Comparison of ENCODE assay signal across 21 cellular contexts in genomic region chr16:86718118-86718517, GRCh38.
A peak's percentile ranks its signal among the peaks of the same experiment; 100 is the strongest.
DNase-seq lines count a peak whose midpoint lies in the region; ATAC-seq, FAIRE-seq and TF ChIP-seq lines count a peak whose summit lies in the region.
"Had no signal": no experiment of that assay in that cellular context is flagged by ENCODE, and none has a peak within 500 bp of the region (broad histone marks: within the 10 kb centered on the region; RNA-seq: fewer than 3 reads in every experiment).

No MANE protein-coding gene starts in this region.

- DNase-seq in ELF-1 (ENCODE audit: low read depth, low spot score) (peak; percentile 33), GM23338 (ENCODE audit: low spot score) (no peak), GM12878 (ENCODE audit: low read depth, low spot score) (peak; percentile 3), keratinocyte (ENCODE audit: low read depth, low spot score) (no peak), NCI-H69 (lab: John Stamatoyannopoulos, UW) (no peak), NCI-H2081 (lab: John Stamatoyannopoulos, UW) (no peak), NCI-H526 treated with DMSO at 0.1 percent for 48 hours (lab: John Stamatoyannopoulos, UW) (no peak)
- DNase-seq: activated CD4-positive, CD25-positive, alpha-beta regulatory T cell; activated effector memory CD4-positive, alpha-beta T cell treated with Interleukin-2 at 50 U/mL for 16 hours; caudate nucleus; DND-41; GM23248; lower lobe of right lung; NCI-H1092; NCI-H510A; SIG-M5; stimulated activated naive CD4-positive, alpha-beta T cell treated with Interleukin-2 at 50 U/mL for 16 hours; transverse colon had no signal

- no peaks in the 10 kb centered on the region for H3K9me2 ChIP-seq in GM23338 (ENCODE audit: insufficient read depth)

- H3K9me1 ChIP-seq in keratinocyte (ENCODE audit: control insufficient read depth, extremely low read depth, insufficient read depth, low read length): no peaks in the 10 kb centered on the region

- dilution Hi-C loops in keratinocyte (cut with MboI; ENCODE audit: extremely low pct_ligation_motif_present, low sequenced_read_pairs): no loop called here

- H3K4me2 ChIP-seq in GM23338 (no peak overlapping the region), GM12878 (ENCODE audit: control insufficient read depth, insufficient read depth) (no peak overlapping the region), keratinocyte (ENCODE audit: control insufficient read depth, extremely low read depth, insufficient read depth, low read depth, low read length) (peak overlapping the region; percentile 13)

- intact Hi-C loops in GM12878 (cut with micrococcal nuclease; ENCODE audit: unreplicated experiment): no loop called here

- H3K4me3 ChIP-seq in GM23338: no peak overlapping the region
- H3K4me3 ChIP-seq in GM12878: no peak overlapping the region
- no peak overlapping the region for H3K4me3 ChIP-seq in keratinocyte (ENCODE audit: control insufficient read depth in 2 of 3, extremely low read depth in 1 of 3, insufficient read depth in 2 of 3, low read depth in 1 of 3, low read length in 3 of 3)
- H3K4me3 ChIP-seq: GM23248, lower lobe of right lung, transverse colon had no signal

- BruUV-seq in GM12878 (replicated peaks; lab: Mats Ljungman, UMichigan): no TSS peak

- no peak for FAIRE-seq in GM12878 (lab: Jason Lieb, UNC)
- peak; percentile 32 for FAIRE-seq in keratinocyte (lab: Jason Lieb, UNC)

- H3K4me1 Mint-ChIP-seq in GM23338: peaks cover 31% of the 10 kb centered on the region

- in situ Hi-C loops in GM12878 (cut with MboI): no loop called here

- H3K4me3 Mint-ChIP-seq in GM23338: no peak overlapping the region
- H3K4me3 Mint-ChIP-seq: T-helper 1 cell treated with Interleukin-12 subunit alpha and Interleukin-12 subunit beta and Interleukin-4 antibody, amounts not matched to agents 30 μg/mL and 1 μg/mL, for 36 hours had no signal

- CTCF ChIA-PET in GM12878 (lab: Yijun Ruan, JAX): interaction anchor here (0.6 to 1.4 kb wide), 3 partner anchors 9 to 154 kb away, joined by 3 to 4 read pairs (median 4); no protein-coding TSS in a partner anchor

- peaks cover 5% of the 10 kb centered on the region for H3K27me3 Mint-ChIP-seq in GM23338 (ENCODE audit: insufficient read depth, low read depth, poor library complexity)

- H3K4me1 ChIP-seq in GM23338 (ENCODE audit: insufficient read depth) (peaks cover 9% of the 10 kb centered on the region; the same call in 1 of the 2 replicates), GM12878 (ENCODE audit: control insufficient read depth, insufficient read depth, low read length) (no peaks in the 10 kb centered on the region), keratinocyte (ENCODE audit: control insufficient read depth, extremely low read depth, insufficient read depth, low read length) (no peaks in the 10 kb centered on the region)
- H3K4me1 ChIP-seq: lower lobe of right lung, transverse colon had no signal

- SMC1A ChIA-PET in GM12878 (lab: Charles Lee; ENCODE audit: uncharacterized antibody, unreplicated experiment): interaction anchor here (0.5 to 1.7 kb wide), 3 partner anchors 53 to 563 kb away, joined by 3 to 6 read pairs (median 3); no protein-coding TSS in a partner anchor

- no peaks in the 10 kb centered on the region for H3F3A ChIP-seq in GM23338 (replicated peaks; ENCODE audit: low read depth)

- ATAC-seq in GM23338: peak; percentile 63
- ATAC-seq in GM12878: peak; percentile 68
- no peak for ATAC-seq in GM18868 (IDR thresholded peaks at IDR 0.05; ENCODE audit: unreplicated experiment)
- ATAC-seq: sciatic nerve had no signal

- H3K27ac Mint-ChIP-seq in GM23338: no peak overlapping the region

- RAD21 ChIA-PET in GM12878 (lab: Charles Lee; ENCODE audit: unreplicated experiment): interaction anchor here (0.9 to 2.7 kb wide), 2 partner anchors 51 to 54 kb away, joined by 3 to 11 read pairs; no protein-coding TSS in a partner anchor

- no peak for TF ChIP-seq POLR2A in GM12878 (IDR thresholded peaks at IDR 0.05; ENCODE audit: low read depth, low read length)

- H3K9me3 ChIP-seq in GM12878 (replicated peaks; ENCODE audit: control insufficient read depth, insufficient read depth, low read length) (no peaks in the 10 kb centered on the region), keratinocyte (ENCODE audit: control insufficient read depth, low read depth, low read length) (no peaks in the 10 kb centered on the region)
- H3K9me3 ChIP-seq: lower lobe of right lung, transverse colon had no signal

- 0 out of 2 replicates have a peak overlapping the region, but pooled peaks have one; percentile 63 for H2AFZ ChIP-seq in GM23338
- H2AFZ ChIP-seq in GM12878 (ENCODE audit: control insufficient read depth, low read depth, low read length): no peak overlapping the region
- peak overlapping the region; percentile 23 for H2AFZ ChIP-seq in keratinocyte (ENCODE audit: control insufficient read depth, low read length)
- H2AFZ ChIP-seq: GM23248 had no signal

- H3K36me3 Mint-ChIP-seq in GM23338 (ENCODE audit: low read depth): no peaks in the 10 kb centered on the region

- 10% methylated on average over 9 of the region's 9 CpGs for WGBS in GM12878 (ENCODE audit: insufficient coverage, insufficient replicate concordance, low lambda C conversion rate, missing lambda C conversion rate)

- POLR2A ChIA-PET in GM12878 (lab: Charles Lee): no interaction called here

- TF ChIP-seq CTCF in GM23338 (conservative IDR thresholded peaks at IDR 0.05; ENCODE audit: low read depth in 2 of 2) (no peak), GM12878 (IDR thresholded peaks at IDR 0.05 in 2 of 3, conservative IDR thresholded peaks at IDR 0.05 in 1 of 3; ENCODE audit: control insufficient read depth in 2 of 3, extremely low read depth in 1 of 3, insufficient read depth in 1 of 3, low read depth in 3 of 3, low read length in 3 of 3) (no peak), keratinocyte (optimal IDR thresholded peaks at IDR 0.05 in 1 of 3, IDR thresholded peaks at IDR 0.05 in 1 of 3, conservative IDR thresholded peaks at IDR 0.05 in 1 of 3; ENCODE audit: extremely low read depth in 1 of 3, insufficient read depth in 2 of 3, low read length in 3 of 3) (no peak)

- no peaks in the 10 kb centered on the region for H3K79me2 ChIP-seq in GM23338 (replicated peaks; ENCODE audit: insufficient read depth)
- no peaks in the 10 kb centered on the region for H3K79me2 ChIP-seq in GM12878 (ENCODE audit: control insufficient read depth, insufficient read depth, low read length)
- no peaks in the 10 kb centered on the region for H3K79me2 ChIP-seq in keratinocyte (ENCODE audit: control insufficient read depth, insufficient read depth, low read length)

- H3K27me3 ChIP-seq in GM23338 (ENCODE audit: insufficient read depth): no peaks in the 10 kb centered on the region
- H3K27me3 ChIP-seq in GM12878 (replicated peaks in 1 of 2; ENCODE audit: control insufficient read depth in 2 of 2, insufficient read depth in 2 of 2, low read length in 1 of 2): no peaks in the 10 kb centered on the region
- H3K27me3 ChIP-seq in keratinocyte (ENCODE audit: control insufficient read depth, extremely low read depth, insufficient read depth, low read length): no peaks in the 10 kb centered on the region
- H3K27me3 ChIP-seq: transverse colon had no signal

- TF ChIP-seq EP300 in GM12878 (IDR thresholded peaks at IDR 0.05; ENCODE audit: borderline replicate concordance in 1 of 2, control insufficient read depth in 1 of 2, low read depth in 2 of 2, low read length in 2 of 2): no peak

- no peak overlapping the region for H3K9ac ChIP-seq in GM12878 (ENCODE audit: control insufficient read depth, insufficient read depth, low read length)
- H3K9ac ChIP-seq in keratinocyte (ENCODE audit: control insufficient read depth, extremely low read depth, insufficient read depth, low read length): no peak overlapping the region
- H3K9ac ChIP-seq: GM23248 had no signal

- no peak for TF ChIP-seq RAD21 in GM12878 (IDR thresholded peaks at IDR 0.05; ENCODE audit: insufficient read depth, low read depth, low read length)

- no peak overlapping the region for H3K27ac ChIP-seq in GM23338 (ENCODE audit: low read depth)
- no peak overlapping the region for H3K27ac ChIP-seq in GM12878 (ENCODE audit: control insufficient read depth, insufficient read depth)
- H3K27ac ChIP-seq in keratinocyte (ENCODE audit: control insufficient read depth, insufficient read depth, low read length): no peak overlapping the region
- H3K27ac ChIP-seq: GM23248, lower lobe of right lung, transverse colon had no signal

- H4K20me1 ChIP-seq in GM23338 (replicated peaks; ENCODE audit: insufficient read depth): no peaks in the 10 kb centered on the region
- no peaks in the 10 kb centered on the region for H4K20me1 ChIP-seq in GM12878 (ENCODE audit: control insufficient read depth, insufficient read depth)
- H4K20me1 ChIP-seq in keratinocyte (ENCODE audit: control insufficient read depth, extremely low read depth, insufficient read depth, low read length): no peaks in the 10 kb centered on the region

- H3K36me3 ChIP-seq in GM23338 (ENCODE audit: insufficient read depth) (no peaks in the 10 kb centered on the region), GM12878 (ENCODE audit: control insufficient read depth in 2 of 2, insufficient read depth in 2 of 2, low read length in 1 of 2) (no peaks in the 10 kb centered on the region), keratinocyte (ENCODE audit: control insufficient read depth in 2 of 2, extremely low read depth in 1 of 2, insufficient read depth in 2 of 2, low read length in 2 of 2) (no peaks in the 10 kb centered on the region)
- H3K36me3 ChIP-seq: lower lobe of right lung, transverse colon had no signal

- H3K9me3 Mint-ChIP-seq in GM23338: no peaks in the 10 kb centered on the region
- H3K9me3 Mint-ChIP-seq: T-helper 1 cell treated with Interleukin-12 subunit alpha and Interleukin-12 subunit beta and Interleukin-4 antibody, amounts not matched to agents 30 μg/mL and 1 μg/mL, for 36 hours had no signal

TF ChIP-seq in GM23338, 12 proteins besides CTCF, POLR2A, EP300 and RAD21 (continues in another document):
- no peak for TF ChIP-seq STAT1 (IDR thresholded peaks at IDR 0.05; ENCODE audit: unreplicated experiment)
- no peak for TF ChIP-seq ZNF114 (CRISPR knock-in tag; IDR thresholded peaks at IDR 0.05)
- TF ChIP-seq NANOG (IDR thresholded peaks at IDR 0.05; ENCODE audit: borderline replicate concordance): no peak

TF ChIP-seq in GM12878, 131 proteins besides CTCF, POLR2A, EP300 and RAD21 (continues in another document):
- peak; percentile 31; the same call in 1 of the 2 replicates for TF ChIP-seq IKZF1 (conservative IDR thresholded peaks at IDR 0.05)

Comparison
In these comparisons a context has a peak if more than half of its experiments do, and no peak if none do; other contexts are left out.
1. DNase-seq: peak in ELF-1 (single experiment) and GM12878 (single experiment); none in GM23338 (single experiment), keratinocyte (single experiment), NCI-H69 (single experiment), NCI-H2081 (0 of 2) and NCI-H526 treated with DMSO at 0.1 percent for 48 hours (single experiment).